Comparison of ENCODE assay signal across 1 cellular context in genomic region chr1:100362821-100363466, GRCh38.
TF ChIP-seq lines count a peak whose summit lies in the region.

No MANE protein-coding gene starts in this region.

TF ChIP-seq in HEK293T, 16 proteins besides CTCF, POLR2A, EP300 and RAD21 (continued from another document):
- TF ChIP-seq FOXM1 (IDR thresholded peaks at IDR 0.05; ENCODE audit: borderline replicate concordance) (no peak), ELF4 (IDR thresholded peaks at IDR 0.05) (no peak), LEF1 (IDR thresholded peaks at IDR 0.05; ENCODE audit: borderline replicate concordance) (no peak)
